ENCODE assay signal across 9 cellular contexts in the genomic region with DNA sequence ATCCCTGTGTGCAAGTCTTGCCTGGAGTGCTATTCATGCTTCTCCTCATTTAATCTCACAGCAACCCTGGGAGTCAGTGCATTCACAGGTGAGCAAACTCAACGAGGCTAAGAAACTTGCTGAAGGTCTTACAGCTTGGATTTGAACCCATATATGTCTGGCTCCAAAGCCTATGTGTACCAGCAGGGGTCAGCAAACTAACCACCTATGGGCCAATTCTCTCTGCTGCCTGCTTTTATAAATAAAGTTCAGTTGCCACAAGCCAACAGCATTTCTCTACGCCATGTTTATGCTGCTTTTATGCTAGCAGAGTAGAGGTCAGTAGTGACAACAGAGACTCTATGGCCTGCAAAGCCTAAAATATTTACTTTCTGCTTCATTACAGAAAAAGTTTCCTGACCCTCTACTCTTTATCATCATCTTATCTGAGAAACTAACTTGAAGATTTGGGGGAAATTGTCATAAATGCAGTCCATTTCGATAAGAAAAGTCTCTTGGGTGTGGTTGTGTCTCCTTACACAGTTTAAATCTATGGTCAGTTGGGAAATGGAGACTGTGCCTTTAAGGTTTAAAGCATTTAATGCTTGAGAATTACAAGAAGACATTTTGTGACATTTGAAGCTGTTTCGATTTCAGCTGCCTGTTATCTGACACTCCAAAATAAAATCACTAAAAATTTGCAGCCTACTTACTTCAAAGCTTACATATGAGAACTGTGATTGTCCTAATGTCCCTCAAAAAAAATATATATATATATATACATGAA.
DNase-seq lines count a peak whose midpoint lies in the region; ATAC-seq and TF ChIP-seq lines count a peak whose summit lies in the region.
"Had no signal": no experiment of that assay in that cellular context is flagged by ENCODE, and none has a peak within 500 bp of the region (broad histone marks: within the 10 kb centered on the region; RNA-seq: fewer than 3 reads in every experiment).

No MANE protein-coding gene starts in this region.

- TF ChIP-seq CTCF in LNCaP clone FGC (IDR thresholded peaks at IDR 0.05; ENCODE audit: control insufficient read depth, extremely low read depth, insufficient read depth) = peak; percentile 57

- no peak overlapping the region for H3K4me3 ChIP-seq in LNCaP clone FGC (ENCODE audit: low read depth, low read length)
- H3K4me3 ChIP-seq: BLaER1 treated with 17β-estradiol and CSF1 and Interleukin-3, amounts not matched to agents 10 nM and 100 nM had no signal

- peak; percentile 3 for DNase-seq in NK-92 treated with Interleukin-12 subunit alpha and Interleukin-12 subunit beta, amount 100 ng/mL, for 24 hours (lab: John Stamatoyannopoulos, UW)
- DNase-seq in NK-92 (lab: John Stamatoyannopoulos, UW; ENCODE audit: unreplicated experiment) (no peak), LNCaP clone FGC (ENCODE audit: low read depth) (no peak), cerebellar cortex (ENCODE audit: low spot score) (peak; percentile 26), non-pigmented ciliary epithelial cell (ENCODE audit: low read depth) (peak; percentile 18), pons (ENCODE audit: low spot score) (no peak), hippocampal formation (lab: John Stamatoyannopoulos, UW) (no peak)

- peak; percentile 78 for ATAC-seq in GM21515 (IDR thresholded peaks at IDR 0.05; ENCODE audit: unreplicated experiment)

Comparison
In these comparisons a context has a peak if more than half of its experiments do, and no peak if none do; other contexts are left out.
1. DNase-seq: peak in NK-92 treated with Interleukin-12 subunit alpha and Interleukin-12 subunit beta, amount 100 ng/mL, for 24 hours (single experiment), cerebellar cortex (single experiment) and non-pigmented ciliary epithelial cell (single experiment); none in NK-92 (single experiment), LNCaP clone FGC (single experiment), pons (single experiment) and hippocampal formation (0 of 2).